ENCODE assay signal across 1 cellular context in genomic region chr4:2696423-2696822, GRCh38.
TF ChIP-seq lines count a peak whose summit lies in the region.

No MANE protein-coding gene starts in this region.

TF ChIP-seq in HepG2, 621 proteins besides CTCF, POLR2A, EP300 and RAD21 (continued from another document):
- TF ChIP-seq DZIP1 (CRISPR knock-in tag; IDR thresholded peaks at IDR 0.05) (no peak), KIAA2018 (CRISPR knock-in tag; IDR thresholded peaks at IDR 0.05; ENCODE audit: borderline replicate concordance) (no peak), ZNF414 (CRISPR knock-in tag; IDR thresholded peaks at IDR 0.05) (no peak), ZFYVE20 (CRISPR knock-in tag; IDR thresholded peaks at IDR 0.05; ENCODE audit: borderline replicate concordance, low read depth) (no peak), ZNF225 (CRISPR knock-in tag; IDR thresholded peaks at IDR 0.05) (no peak), NCOR1 (IDR thresholded peaks at IDR 0.05; ENCODE audit: borderline replicate concordance, low read length) (no peak), NFYB (CRISPR knock-in tag; IDR thresholded peaks at IDR 0.05) (no peak), ZFP82 (CRISPR knock-in tag; IDR thresholded peaks at IDR 0.05; ENCODE audit: borderline replicate concordance) (no peak), RARA (CRISPR knock-in tag; IDR thresholded peaks at IDR 0.05) (no peak), ONECUT2 (CRISPR knock-in tag; IDR thresholded peaks at IDR 0.05) (no peak), ZNF747 (CRISPR knock-in tag; IDR thresholded peaks at IDR 0.05; ENCODE audit: borderline replicate concordance) (no peak)
